In the genomic region with DNA sequence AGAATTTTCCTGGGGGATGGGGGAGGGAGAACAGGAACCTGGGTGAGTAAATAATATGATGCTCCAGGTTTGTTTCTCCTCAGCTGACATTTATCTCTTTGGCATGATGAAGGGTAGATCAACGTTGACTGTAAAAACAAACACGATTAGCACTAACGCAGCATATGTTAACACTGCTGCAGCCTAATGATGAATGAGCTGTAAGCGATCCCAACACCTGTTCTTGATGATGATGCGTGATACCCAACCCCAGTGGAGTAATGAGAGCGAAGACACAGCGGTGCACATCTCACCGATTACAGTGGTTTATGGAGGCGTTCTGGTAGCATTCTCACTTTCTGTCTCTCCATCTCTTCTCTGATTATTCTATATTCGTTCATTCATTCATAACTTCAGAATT, we compare ENCODE assay signal across 16 cellular contexts.
DNase-seq lines count a peak whose midpoint lies in the region; ATAC-seq and TF ChIP-seq lines count a peak whose summit lies in the region.
"Had no signal": no experiment of that assay in that cellular context is flagged by ENCODE, and none has a peak within 500 bp of the region (broad histone marks: within the 10 kb centered on the region; RNA-seq: fewer than 3 reads in every experiment).

No MANE protein-coding gene starts in this region.

- DNase-seq in NCI-H2081 (lab: John Stamatoyannopoulos, UW) (peak; percentile 1 to 60), NCI-H2081 treated with DMSO at 0.1 percent for 48 hours (lab: John Stamatoyannopoulos, UW) (no peak), NCI-H1417 (lab: John Stamatoyannopoulos, UW) (peak in 2 of 3 experiments; percentile 63 to 89), NCI-H82 treated with DMSO at 0.1 percent for 48 hours (lab: John Stamatoyannopoulos, UW; ENCODE audit: unreplicated experiment) (peak; percentile 90), psoas muscle (peak in 1 of 2 donors; percentile 48), AG08396 (ENCODE audit: low spot score) (no peak), RKO (ENCODE audit: low spot score) (no peak)
- DNase-seq in NK-92 treated with Interleukin-12 subunit alpha and Interleukin-12 subunit beta, amount 100 ng/mL, for 24 hours (lab: John Stamatoyannopoulos, UW) = no peak
- DNase-seq: AML-193, EL, KG1, MM.1S, NCI-H1105, NCI-H526 treated with DMSO at 0.1 percent for 48 hours, RPMI8226, SW 1271 had no signal

- 26 to 51% (median 27%) methylated on average over 10 of the region's 10 CpGs for WGBS in psoas muscle, 3 donors

- H3K27me3 ChIP-seq in psoas muscle (ENCODE audit: insufficient read depth in 3 of 3, low read length in 2 of 3) = no peaks in the 10 kb centered on the region

- H3K27ac ChIP-seq in psoas muscle = peak overlapping the region; percentile 66

- peak overlapping the region; percentile 31 for H3K4me3 ChIP-seq in psoas muscle

- ATAC-seq in psoas muscle = peak; percentile 93 to 99 (median 97)

- peaks cover 4% of the 10 kb centered on the region for H3K4me1 ChIP-seq in psoas muscle

- H3K36me3 ChIP-seq in psoas muscle (ENCODE audit: insufficient read depth in 1 of 2, low read depth in 1 of 2) = no peaks in the 10 kb centered on the region

- H3K9me3 ChIP-seq in psoas muscle = no peaks in the 10 kb centered on the region

- intact Hi-C loops in psoas muscle (cut with DNase I) = loop anchor here in 1 of 2 donors (5.0 kb wide), 1 partner anchor 47 kb away; no protein-coding TSS in a partner anchor

- no peak for TF ChIP-seq CTCF in psoas muscle (IDR thresholded peaks at IDR 0.05)

Comparison
In these comparisons a context has a peak if more than half of its experiments do, and no peak if none do; other contexts are left out.
1. DNase-seq: peak in NCI-H2081 (2 of 2), NCI-H1417 (2 of 3) and NCI-H82 treated with DMSO at 0.1 percent for 48 hours (single experiment); none in NCI-H2081 treated with DMSO at 0.1 percent for 48 hours (single experiment), NK-92 treated with Interleukin-12 subunit alpha and Interleukin-12 subunit beta, amount 100 ng/mL, for 24 hours (single experiment), AG08396 (single experiment) and RKO (single experiment).